24 cellular contexts compared by ENCODE assay signal in genomic region chr4:89287945-89288344, GRCh38. TPM values are rescaled to one million over a fixed set of nuclear protein-coding genes. Genes with fewer than 3 reads are reported as not detected.
A peak's percentile ranks its signal among the peaks of the same experiment; 100 is the strongest.
DNase-seq lines count a peak whose midpoint lies in the region; ATAC-seq and TF ChIP-seq lines count a peak whose summit lies in the region.
"Had no signal": no experiment of that assay in that cellular context is flagged by ENCODE, and none has a peak within 500 bp of the region (broad histone marks: within the 10 kb centered on the region; RNA-seq: fewer than 3 reads in every experiment).

No MANE protein-coding gene starts in this region.

- no peak for TF ChIP-seq POLR2A in body of pancreas (IDR thresholded peaks at IDR 0.05)

- H3K9me3 Mint-ChIP-seq in activated T-cell treated with anti-CD3 and anti-CD28 coated beads, Interleukin-2, amount 50 U/mL, for 24 hours = peaks cover 2% of the 10 kb centered on the region
- H3K9me3 Mint-ChIP-seq in CD4-positive, alpha-beta memory T cell = peaks cover 0 to 4% (median under 1%) of the 10 kb centered on the region in 8 donors

- 72 to 91% methylated on average over 6 of the region's 6 CpGs for WGBS in body of pancreas, 2 donors

- no peaks in the 10 kb centered on the region for H3K9me3 ChIP-seq in CD4-positive, alpha-beta memory T cell (ENCODE audit: control insufficient read depth in 1 of 2, low read length in 2 of 2)
- H3K9me3 ChIP-seq in T-helper 17 cell (ENCODE audit: control insufficient read depth, low read length, poor library complexity, severe bottlenecking) (no peaks in the 10 kb centered on the region), body of pancreas (no peaks in the 10 kb centered on the region)
- H3K9me3 ChIP-seq in effector memory CD4-positive, alpha-beta T cell (ENCODE audit: control insufficient read depth, low read length) = no peaks in the 10 kb centered on the region
- H3K9me3 ChIP-seq: SJSA1, tibial nerve had no signal

- H3K27ac Mint-ChIP-seq in activated T-cell treated with anti-CD3 and anti-CD28 coated beads, Interleukin-2, amount 50 U/mL, for 24 hours = peak overlapping the region; percentile 83
- peak overlapping the region in 6 of 7 donors; percentile 96 to 97 (median 96) for H3K27ac Mint-ChIP-seq in CD4-positive, alpha-beta memory T cell
- H3K27ac Mint-ChIP-seq in T-helper 17 cell = no peak overlapping the region
- H3K27ac Mint-ChIP-seq: nephron progenitor cell had no signal

- H3K27ac ChIP-seq in CD4-positive, alpha-beta memory T cell (ENCODE audit: low read depth, low read length) = peak overlapping the region; percentile 67
- H3K27ac ChIP-seq in effector memory CD4-positive, alpha-beta T cell (ENCODE audit: insufficient read depth, low read length, poor library complexity, severe bottlenecking) = peak overlapping the region; percentile 64
- H3K27ac ChIP-seq in body of pancreas = no peak overlapping the region
- H3K27ac ChIP-seq: SJSA1, tibial nerve had no signal

- peaks cover 96% of the 10 kb centered on the region for H3K4me1 Mint-ChIP-seq in activated T-cell treated with anti-CD3 and anti-CD28 coated beads, Interleukin-2, amount 50 U/mL, for 24 hours (ENCODE audit: low read depth)
- peaks cover 76 to 83% (median 78%) of the 10 kb centered on the region in 4 donors for H3K4me1 Mint-ChIP-seq in CD4-positive, alpha-beta memory T cell
- peaks cover 81% of the 10 kb centered on the region for H3K4me1 Mint-ChIP-seq in T-helper 17 cell
- H3K4me1 Mint-ChIP-seq: nephron progenitor cell had no signal

- POLR2A ChIA-PET in CD4-positive, alpha-beta memory T cell (lab: Charles Lee; ENCODE audit: partially characterized antibody) = interaction anchor here (1.1 to 10.5 kb wide), 7 partner anchors 8 to 37 kb away, joined by 3 to 453 read pairs (median 4); partner anchors contain the start of gene GPRIN3

- TF ChIP-seq CTCF in body of pancreas (IDR thresholded peaks at IDR 0.05) = no peak

- peak overlapping the region; percentile 69 for H3K4me3 Mint-ChIP-seq in activated T-cell treated with anti-CD3 and anti-CD28 coated beads, Interleukin-2, amount 50 U/mL, for 24 hours
- H3K4me3 Mint-ChIP-seq in CD4-positive, alpha-beta memory T cell = peak overlapping the region; percentile 72 to 92 (median 83)
- H3K4me3 Mint-ChIP-seq in T-helper 17 cell = peak overlapping the region; percentile 91
- H3K4me3 Mint-ChIP-seq: nephron progenitor cell had no signal

- H3K27me3 ChIP-seq in CD4-positive, alpha-beta memory T cell (ENCODE audit: insufficient read depth, low read length) = no peaks in the 10 kb centered on the region
- no peaks in the 10 kb centered on the region for H3K27me3 ChIP-seq in effector memory CD4-positive, alpha-beta T cell (replicated peaks; ENCODE audit: control insufficient read depth, insufficient read depth, low read length, poor library complexity, severe bottlenecking)
- H3K27me3 ChIP-seq in body of pancreas = no peaks in the 10 kb centered on the region
- H3K27me3 ChIP-seq: tibial nerve had no signal

- DNase-seq in activated T-cell treated with anti-CD3 and anti-CD28 coated beads, Interleukin-2, amount 50 U/mL, for 24 hours = no peak
- no peak for DNase-seq in activated T-cell treated with anti-CD3 and anti-CD28 coated beads, Interleukin-2, amount 50 U/mL, for 48 hours
- no peak for DNase-seq in CD4-positive, alpha-beta memory T cell
- no peak for DNase-seq in T-helper 17 cell
- DNase-seq in effector memory CD4-positive, alpha-beta T cell = no peak
- DNase-seq in NCI-H1092 treated with DMSO at 0.1 percent for 48 hours (lab: John Stamatoyannopoulos, UW) = no peak
- DNase-seq in body of pancreas = no peak
- no peak for DNase-seq in foreskin melanocyte
- DNase-seq: activated CD4-positive, CD25-positive, alpha-beta regulatory T cell treated with anti-CD3 and anti-CD28 coated beads, Interleukin-2, amount 50 U/mL, for 72 hours; activated gamma-delta T cell; H7; islet precursor cell; NCI-H1048; NCI-H1694 treated with DMSO at 0.1 percent for 48 hours; NCI-H2171 treated with DMSO at 0.1 percent for 48 hours; nephron progenitor cell; small intestine; stimulated activated CD4-positive, alpha-beta T cell treated with anti-CD3 and anti-CD28 coated beads, Interleukin-1b, Interleukin-23, amount 100 ng/mL, for 48 hours; stimulated activated CD8-positive, alpha-beta memory T cell treated with anti-CD3 and anti-CD28 coated beads, Interleukin-4, amount 100 ng/mL, for 48 hours had no signal

- intact Hi-C loops in CD4-positive, alpha-beta memory T cell (cut with micrococcal nuclease) = loop anchor here (2.0 kb wide), 1 partner anchor 15 kb away; no protein-coding TSS in a partner anchor
- intact Hi-C loops in body of pancreas (cut with DNase I) = no loop called here

- CTCF ChIA-PET in CD4-positive, alpha-beta memory T cell (lab: Charles Lee; ENCODE audit: partially characterized antibody) = interaction anchor here (0.9 to 10.5 kb wide), 5 partner anchors 12 to 30 kb away, joined by 3 to 160 read pairs (median 27); partner anchors contain the start of gene GPRIN3

- no peaks in the 10 kb centered on the region for H3K27me3 Mint-ChIP-seq in activated T-cell treated with anti-CD3 and anti-CD28 coated beads, Interleukin-2, amount 50 U/mL, for 24 hours
- no peaks in the 10 kb centered on the region for H3K27me3 Mint-ChIP-seq in CD4-positive, alpha-beta memory T cell
- H3K27me3 Mint-ChIP-seq in T-helper 17 cell = no peaks in the 10 kb centered on the region

- no peak for ATAC-seq in T-helper 17 cell
- no peak for ATAC-seq in body of pancreas

- H3K36me3 ChIP-seq in CD4-positive, alpha-beta memory T cell (ENCODE audit: insufficient read depth, low read length) = no peaks in the 10 kb centered on the region
- no peaks in the 10 kb centered on the region for H3K36me3 ChIP-seq in effector memory CD4-positive, alpha-beta T cell (ENCODE audit: control insufficient read depth, insufficient read depth, low read length)
- no peaks in the 10 kb centered on the region for H3K36me3 ChIP-seq in body of pancreas (replicated peaks in 1 of 2; ENCODE audit: insufficient read depth in 1 of 2, low read depth in 2 of 2)
- H3K36me3 ChIP-seq: SJSA1, tibial nerve had no signal

- H3K36me3 Mint-ChIP-seq in activated T-cell treated with anti-CD3 and anti-CD28 coated beads, Interleukin-2, amount 50 U/mL, for 24 hours (ENCODE audit: low read depth) = peaks cover 9% of the 10 kb centered on the region
- peaks cover 9 to 26% of the 10 kb centered on the region in 2 donors for H3K36me3 Mint-ChIP-seq in CD4-positive, alpha-beta memory T cell
- H3K36me3 Mint-ChIP-seq in T-helper 17 cell (ENCODE audit: low read depth) = peaks cover 5% of the 10 kb centered on the region

- no peak overlapping the region for H3K4me3 ChIP-seq in CD4-positive, alpha-beta memory T cell (ENCODE audit: low read length in 2 of 2)
- H3K4me3 ChIP-seq in effector memory CD4-positive, alpha-beta T cell (ENCODE audit: insufficient read depth, low read depth, low read length, poor library complexity, severe bottlenecking) = peak overlapping the region; percentile 30
- H3K4me3 ChIP-seq in body of pancreas = no peak overlapping the region
- H3K4me3 ChIP-seq: SJSA1, tibial nerve had no signal

- peaks cover 97% of the 10 kb centered on the region for H3K4me1 ChIP-seq in CD4-positive, alpha-beta memory T cell (ENCODE audit: insufficient read depth, low read length)
- peaks cover 66% of the 10 kb centered on the region for H3K4me1 ChIP-seq in effector memory CD4-positive, alpha-beta T cell (ENCODE audit: control insufficient read depth, insufficient read depth, low read length, poor library complexity, severe bottlenecking)
- peaks cover 27% of the 10 kb centered on the region for H3K4me1 ChIP-seq in body of pancreas
- H3K4me1 ChIP-seq: SJSA1 had no signal

RNA-seq across cellular contexts. Expression of gene GPRIN3, which starts 19.7 kb away (rescaled TPM):
- 10 to 100 TPM; 32.5 TPM for total RNA-seq in CD4-positive, alpha-beta memory T cell
- polyA plus RNA-seq in CD4-positive, alpha-beta memory T cell = 10 to 100 TPM in 1 of 2 donors, 1 to 10 TPM in 1; 6.9 to 18.9 TPM
- total RNA-seq in T-helper 17 cell (10 to 100 TPM; 88.5 to 89.7 TPM), body of pancreas (1 to 10 TPM; 5.3 to 9.3 TPM)
- total RNA-seq: osteocyte, RPMI7951, SJSA1 had no signal
- polyA plus RNA-seq: BJ had no signal

Comparison
In these comparisons a context has a peak if more than half of its experiments do, and no peak if none do; other contexts are left out.
1. H3K27ac ChIP-seq: peak in CD4-positive, alpha-beta memory T cell (single experiment) and effector memory CD4-positive, alpha-beta T cell (single experiment); none in body of pancreas (0 of 4).
2. Peak in every context shown above with its lines, with median percentiles within 50 percentile points of each other: H3K4me3 Mint-ChIP-seq.